In the genomic region with DNA sequence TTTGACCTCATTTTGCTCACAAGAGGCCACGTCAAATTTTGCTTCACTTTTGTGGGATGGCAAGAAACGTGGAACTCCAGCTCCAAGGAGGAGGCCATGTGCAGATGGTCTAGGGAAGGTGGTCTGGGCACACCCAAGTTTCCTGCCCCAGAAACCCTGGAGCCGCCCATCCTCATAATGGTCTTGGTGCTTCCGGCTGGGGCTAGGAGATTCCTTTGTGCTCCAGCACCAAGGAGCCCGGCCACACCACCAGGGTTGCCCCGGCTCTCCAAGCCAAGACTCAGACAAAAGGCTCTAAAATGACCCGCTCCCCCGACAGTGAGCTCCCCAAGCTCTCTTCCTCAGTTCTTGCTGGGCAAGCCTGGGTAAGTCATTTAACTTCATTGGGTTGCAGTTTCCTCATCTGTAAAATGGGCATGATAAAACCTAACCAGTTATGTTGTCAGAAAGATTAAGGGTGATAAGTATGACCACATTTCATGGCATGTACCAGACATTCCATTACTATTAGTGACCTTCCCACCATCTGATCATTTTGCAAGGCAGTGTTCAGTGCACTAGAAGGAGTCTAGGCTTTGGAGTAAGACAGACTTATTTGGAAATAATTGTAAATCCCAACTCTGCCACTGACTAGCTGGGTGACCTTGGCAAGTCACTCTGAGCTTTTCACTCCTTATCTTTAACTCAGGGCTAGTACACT, we compare ENCODE assay signal across 16 cellular contexts. TPM values are rescaled to one million over a fixed set of nuclear protein-coding genes. Genes with fewer than 3 reads are reported as not detected.
DNase-seq lines count a peak whose midpoint lies in the region; ATAC-seq, FAIRE-seq and TF ChIP-seq lines count a peak whose summit lies in the region.
"Had no signal": no experiment of that assay in that cellular context is flagged by ENCODE, and none has a peak within 500 bp of the region (broad histone marks: within the 10 kb centered on the region; RNA-seq: fewer than 3 reads in every experiment).

No MANE protein-coding gene starts in this region.

- ATAC-seq in GM21526 (IDR thresholded peaks at IDR 0.05; ENCODE audit: low FRiP score, unreplicated experiment), result no peak
- ATAC-seq: natural killer cell treated with Interleukin-12 subunit alpha and Interleukin-12 subunit beta and Interleukin-15 and Interleukin-18, amount 100 ng/mL, for 72 hours had no signal

- peak; percentile 50 for FAIRE-seq in RCC 7860 (lab: Jason Lieb, UNC)

- POLR2A ChIA-PET in BJ (lab: Charles Lee), result no interaction called here

- H3K27ac ChIP-seq in endodermal cell (ENCODE audit: low read depth, low read length) (no peak overlapping the region), WERI-Rb-1 (no peak overlapping the region)
- H3K27ac ChIP-seq: esophagus muscularis mucosa had no signal

- H3K9ac ChIP-seq in endodermal cell (ENCODE audit: extremely low read depth, low read length, poor library complexity, severe bottlenecking), result no peak overlapping the region

- peaks cover 19% of the 10 kb centered on the region for H3K4me1 ChIP-seq in endodermal cell (ENCODE audit: control insufficient read depth, insufficient read depth, low read length)

- H3K9me3 ChIP-seq in endodermal cell (ENCODE audit: control insufficient read depth, low read length) (no peaks in the 10 kb centered on the region), WERI-Rb-1 (ENCODE audit: severe bottlenecking) (no peaks in the 10 kb centered on the region)
- H3K9me3 ChIP-seq: esophagus muscularis mucosa, spleen had no signal

- H3K4me3 Mint-ChIP-seq in endodermal cell, result no peak overlapping the region
- H3K4me3 Mint-ChIP-seq: CD4-positive, CD25-positive, alpha-beta regulatory T cell; natural killer cell treated with Interleukin-12 subunit alpha and Interleukin-12 subunit beta and Interleukin-15 and Interleukin-18, amount 100 ng/mL, for 72 hours had no signal

- CTCF ChIA-PET in BJ (lab: Yijun Ruan, JAX), result interaction anchor here (0.9 to 2.1 kb wide), 4 partner anchors 8 to 251 kb away, joined by 3 to 4 read pairs (median 3); no protein-coding TSS in a partner anchor

- 92 to 93% methylated on average over 6 to 8 of the region's 8 CpGs for WGBS in endodermal cell (ENCODE audit: insufficient coverage in 1 of 2, insufficient read length in 1 of 2), 2 experiments

- H3K27me3 Mint-ChIP-seq in endodermal cell (ENCODE audit: insufficient read depth), result no peaks in the 10 kb centered on the region
- H3K27me3 Mint-ChIP-seq: CD4-positive, CD25-positive, alpha-beta regulatory T cell; natural killer cell treated with Interleukin-12 subunit alpha and Interleukin-12 subunit beta and Interleukin-15 and Interleukin-18, amount 100 ng/mL, for 72 hours had no signal

- H3K27ac Mint-ChIP-seq in endodermal cell, result peak overlapping the region; percentile 30
- H3K27ac Mint-ChIP-seq: CD4-positive, CD25-positive, alpha-beta regulatory T cell; natural killer cell treated with Interleukin-12 subunit alpha and Interleukin-12 subunit beta and Interleukin-15 and Interleukin-18, amount 100 ng/mL, for 72 hours had no signal

- H3K36me3 ChIP-seq in BJ (ENCODE audit: control insufficient read depth, insufficient read depth, low read length) (no peaks in the 10 kb centered on the region), endodermal cell (ENCODE audit: control insufficient read depth, insufficient read depth, low read length) (peaks cover 5% of the 10 kb centered on the region), WERI-Rb-1 (no peaks in the 10 kb centered on the region)
- H3K36me3 ChIP-seq: esophagus muscularis mucosa, spleen had no signal

- peak; percentile 58 for DNase-seq in BJ (ENCODE audit: low read depth)
- DNase-seq in RCC 7860 (ENCODE audit: low spot score), result peak; percentile 80
- DNase-seq in endodermal cell, result peak; percentile 46
- peak; percentile 67 for DNase-seq in mesenteric fat pad (ENCODE audit: low spot score)
- no peak for DNase-seq in glomerular visceral epithelial cell (ENCODE audit: extremely low spot score)
- no peak for DNase-seq in WERI-Rb-1
- DNase-seq in GM10266 (ENCODE audit: extremely low spot score), result no peak
- DNase-seq: CD4-positive, CD25-positive, alpha-beta regulatory T cell; islet precursor cell; MG63; NCI-H446; RPMI8226; spleen had no signal

- H3K4me3 ChIP-seq in BJ (ENCODE audit: low read depth, low read length), result no peak overlapping the region
- no peak overlapping the region for H3K4me3 ChIP-seq in endodermal cell (ENCODE audit: low read length)
- H3K4me3 ChIP-seq in WERI-Rb-1 (ENCODE audit: low read depth, low read length), result no peak overlapping the region
- H3K4me3 ChIP-seq: esophagus muscularis mucosa, MG63, spleen had no signal

- peaks cover 51% of the 10 kb centered on the region for H3K4me1 Mint-ChIP-seq in endodermal cell

- no peak for TF ChIP-seq CTCF in BJ (IDR thresholded peaks at IDR 0.05; ENCODE audit: insufficient read depth, low read depth, low read length)
- TF ChIP-seq CTCF in endodermal cell (conservative IDR thresholded peaks at IDR 0.05), result no peak
- TF ChIP-seq CTCF in WERI-Rb-1 (IDR thresholded peaks at IDR 0.05; ENCODE audit: low read depth, low read length), result no peak
- TF ChIP-seq CTCF in GM10266 (IDR thresholded peaks at IDR 0.05; ENCODE audit: control insufficient read depth, insufficient read depth, low read depth, missing control alignments), result no peak

- peaks cover 16% of the 10 kb centered on the region for H3K36me3 Mint-ChIP-seq in endodermal cell (ENCODE audit: low read depth)
- H3K36me3 Mint-ChIP-seq: CD4-positive, CD25-positive, alpha-beta regulatory T cell; natural killer cell treated with Interleukin-12 subunit alpha and Interleukin-12 subunit beta and Interleukin-15 and Interleukin-18, amount 100 ng/mL, for 72 hours had no signal

- no peaks in the 10 kb centered on the region for H3K9me3 Mint-ChIP-seq in endodermal cell
- H3K9me3 Mint-ChIP-seq: natural killer cell treated with Interleukin-12 subunit alpha and Interleukin-12 subunit beta and Interleukin-15 and Interleukin-18, amount 100 ng/mL, for 72 hours had no signal

- H3K27me3 ChIP-seq in BJ (ENCODE audit: control insufficient read depth, insufficient read depth, low read length) (no peaks in the 10 kb centered on the region), endodermal cell (ENCODE audit: control insufficient read depth, insufficient read depth, low read length, poor library complexity, severe bottlenecking) (no peaks in the 10 kb centered on the region), WERI-Rb-1 (ENCODE audit: insufficient read depth, low read depth, severe bottlenecking) (no peaks in the 10 kb centered on the region)
- H3K27me3 ChIP-seq: esophagus muscularis mucosa, MG63, spleen had no signal

RNA-seq across cellular contexts. Expression of a gene that starts 23.3 kb away (rescaled TPM):
- polyA plus RNA-seq in BJ (2011; rRNA removed), result 1,093 and 1,276 TPM in 2 replicates
- polyA minus RNA-seq in BJ (2011; rRNA and poly(A)+ RNA removed), result 248 and 273 TPM in 2 replicates
- 10 to 100 TPM; 18.8 to 42.6 TPM for total RNA-seq in endodermal cell
- 57.9 TPM for polyA plus RNA-seq in endodermal cell (2013, experiment 1 of 2)
- 51.3 TPM for polyA plus RNA-seq in endodermal cell (2013, experiment 2 of 2)
- 8.9 TPM for total RNA-seq in mesenteric fat pad
- total RNA-seq: CD4-positive, CD25-positive, alpha-beta regulatory T cell; natural killer cell treated with Interleukin-12 subunit alpha and Interleukin-12 subunit beta and Interleukin-15 and Interleukin-18, amount 100 ng/mL, for 72 hours had no signal

Comparison
In these comparisons a context has a peak if more than half of its experiments do, and no peak if none do; other contexts are left out.
1. DNase-seq: peak in BJ (single experiment), RCC 7860 (single experiment), endodermal cell (single experiment) and mesenteric fat pad (single experiment); none in glomerular visceral epithelial cell (single experiment), WERI-Rb-1 (single experiment) and GM10266 (single experiment).